16 cellular contexts compared by ENCODE assay signal in the genomic region with DNA sequence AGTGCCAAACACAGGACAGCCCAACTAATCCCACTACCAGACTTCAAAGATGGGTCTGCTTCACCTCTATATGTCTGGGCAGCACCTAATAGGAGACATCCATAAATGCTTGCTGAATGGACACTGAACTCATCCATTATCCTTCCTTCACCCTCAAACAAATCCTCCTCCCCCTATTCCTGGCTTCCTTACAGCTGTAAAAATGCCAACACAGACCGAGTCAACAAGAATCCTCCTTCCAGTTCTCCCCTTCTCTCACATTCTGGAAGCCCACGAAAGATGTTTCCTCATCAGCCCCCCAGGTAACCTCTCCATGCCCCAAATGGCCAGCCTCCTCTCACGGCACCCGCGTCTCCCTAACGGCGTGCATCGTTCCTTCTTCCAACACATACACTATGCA. TPM values are rescaled to one million over a fixed set of nuclear protein-coding genes. Genes with fewer than 3 reads are reported as not detected.
"Had no signal": no experiment of that assay in that cellular context is flagged by ENCODE, and none has a peak within 500 bp of the region (broad histone marks: within the 10 kb centered on the region; RNA-seq: fewer than 3 reads in every experiment).

No MANE protein-coding gene starts in this region.

- H3K27ac ChIP-seq: cardiac muscle cell, lower lobe of right lung, pancreas, suprapubic skin, upper lobe of left lung had no signal

- H3K4me3 Mint-ChIP-seq: activated naive CD4-positive, alpha-beta T cell treated with anti-CD3 and anti-CD28 coated beads for 36 hours; activated T-helper 17 cell treated with anti-CD3 and anti-CD28 coated beads, Interleukin-2, amount 50 U/mL, for 72 hours; T-helper 2 cell treated with Interferon-gamma antibody and Interleukin-4, amounts not matched to agents 5 μg/mL and 100 μg/mL, for 36 hours had no signal

- H3K4me1 ChIP-seq: lower lobe of right lung, pancreas, suprapubic skin had no signal

- H3K9me3 ChIP-seq: lower lobe of right lung, pancreas, suprapubic skin, upper lobe of left lung had no signal

- H3K36me3 ChIP-seq: cardiac muscle cell had no signal

- ATAC-seq: activated CD4-positive, CD25-positive, alpha-beta regulatory T cell treated with anti-CD3 and anti-CD28 coated beads, Interleukin-2, amount 50 U/mL, for 24 hours; activated T-helper 17 cell treated with anti-CD3 and anti-CD28 coated beads, Interleukin-2, amount 50 U/mL, for 72 hours; esophagus mucosa; left colon; lower lobe of right lung; pancreas had no signal

- H3K27ac Mint-ChIP-seq: activated naive CD4-positive, alpha-beta T cell treated with anti-CD3 and anti-CD28 coated beads for 36 hours; activated T-helper 17 cell treated with anti-CD3 and anti-CD28 coated beads, Interleukin-2, amount 50 U/mL, for 72 hours; T-helper 2 cell treated with Interferon-gamma antibody and Interleukin-4, amounts not matched to agents 5 μg/mL and 100 μg/mL, for 36 hours had no signal

- H3K27me3 Mint-ChIP-seq: activated T-helper 17 cell treated with anti-CD3 and anti-CD28 coated beads, Interleukin-2, amount 50 U/mL, for 72 hours had no signal

- H3K9me3 Mint-ChIP-seq: activated naive CD4-positive, alpha-beta T cell treated with anti-CD3 and anti-CD28 coated beads for 36 hours; activated T-helper 17 cell treated with anti-CD3 and anti-CD28 coated beads, Interleukin-2, amount 50 U/mL, for 72 hours; T-helper 2 cell treated with Interferon-gamma antibody and Interleukin-4, amounts not matched to agents 5 μg/mL and 100 μg/mL, for 36 hours had no signal

- H3K4me3 ChIP-seq: cardiac muscle cell, lower lobe of right lung, pancreas, suprapubic skin, upper lobe of left lung had no signal

- DNase-seq: activated naive CD4-positive, alpha-beta T cell treated with anti-CD3 and anti-CD28 coated beads for 36 hours; foreskin fibroblast; left colon; lower lobe of right lung; midbrain; pancreas; retina; stimulated activated CD4-positive, alpha-beta T cell treated with anti-CD3 and anti-CD28 coated beads, Interleukin-4, amount 100 ng/mL, for 1 hour; stimulated activated naive CD4-positive, alpha-beta T cell; upper lobe of left lung had no signal

- H3K27me3 ChIP-seq: cardiac muscle cell, pancreas, suprapubic skin, upper lobe of left lung had no signal

RNA-seq across cellular contexts. Expression of a gene that starts 47.9 kb away (rescaled TPM):
- total RNA-seq: cardiac muscle cell had no signal
- polyA plus RNA-seq: cardiac muscle cell had no signal
